ENCODE assay signal across 12 cellular contexts in genomic region chr7:107934991-107935770, GRCh38. TPM values are rescaled to one million over a fixed set of nuclear protein-coding genes. Genes with fewer than 3 reads are reported as not detected.
A peak's percentile ranks its signal among the peaks of the same experiment; 100 is the strongest.
DNase-seq lines count a peak whose midpoint lies in the region; ATAC-seq lines count a peak whose summit lies in the region.
"Had no signal": no experiment of that assay in that cellular context is flagged by ENCODE, and none has a peak within 500 bp of the region (broad histone marks: within the 10 kb centered on the region; RNA-seq: fewer than 3 reads in every experiment).

No MANE protein-coding gene starts in this region.

- intact Hi-C loops in activated CD4-positive, alpha-beta T cell treated with anti-CD3 and anti-CD28 coated beads for 36 hours (cut with DNase I, micrococcal nuclease), result no loop called here
- intact Hi-C loops in activated CD4-positive, alpha-beta T cell treated with anti-CD3 and anti-CD28 coated beads, Interleukin-2, amount 10 ng/mL, durations not matched to agents 24 days and 14 days (cut with micrococcal nuclease), result no loop called here

- no peaks in the 10 kb centered on the region for H3K9me3 ChIP-seq in iPS-20b (ENCODE audit: insufficient read depth, low read depth, low read length)
- no peaks in the 10 kb centered on the region for H3K9me3 ChIP-seq in subcutaneous abdominal adipose tissue (ENCODE audit: control insufficient read depth in 5 of 5, low read length in 5 of 5)
- H3K9me3 ChIP-seq: upper lobe of right lung had no signal

- CTCF ChIA-PET in activated CD4-positive, alpha-beta T cell treated with anti-CD3 and anti-CD28 coated beads for 36 hours (lab: Charles Lee), result interaction anchor here (0.7 to 1.1 kb wide), 2 partner anchors 12 to 81 kb away, joined by 3 read pairs; no protein-coding TSS in a partner anchor

- peaks cover 60% of the 10 kb centered on the region for H3K4me1 ChIP-seq in iPS-20b (ENCODE audit: insufficient read depth, low read length)
- H3K4me1 ChIP-seq in subcutaneous abdominal adipose tissue (ENCODE audit: control insufficient read depth in 5 of 5, insufficient read depth in 5 of 5, low read length in 5 of 5), result peaks cover 7 to 27% (median 21%) of the 10 kb centered on the region in 5 donors

- H3K9me3 Mint-ChIP-seq in activated CD4-positive, alpha-beta T cell treated with anti-CD3 and anti-CD28 coated beads for 36 hours (ENCODE audit: low read depth), result no peaks in the 10 kb centered on the region
- no peaks in the 10 kb centered on the region for H3K9me3 Mint-ChIP-seq in activated CD4-positive, alpha-beta T cell treated with anti-CD3 and anti-CD28 coated beads, Interleukin-2, amount 10 ng/mL, durations not matched to agents 24 days and 14 days
- H3K9me3 Mint-ChIP-seq: brain had no signal

- H3K27ac Mint-ChIP-seq in activated CD4-positive, alpha-beta T cell treated with anti-CD3 and anti-CD28 coated beads for 36 hours, result peak overlapping the region; percentile 69
- no peak overlapping the region for H3K27ac Mint-ChIP-seq in activated CD4-positive, alpha-beta T cell treated with anti-CD3 and anti-CD28 coated beads, Interleukin-2, amount 10 ng/mL, durations not matched to agents 24 days and 14 days

- H3K9ac ChIP-seq in iPS-20b (ENCODE audit: low read depth, low read length) (peak overlapping the region; percentile 26; the same call in 1 of the 2 replicates), subcutaneous abdominal adipose tissue (ENCODE audit: low read length in 5 of 5) (no peak overlapping the region)

- POLR2A ChIA-PET in activated CD4-positive, alpha-beta T cell treated with anti-CD3 and anti-CD28 coated beads for 36 hours (lab: Charles Lee), result no interaction called here

- 84 to 94% (median 94%) methylated on average over 8 of the region's 8 CpGs for WGBS in adipose tissue, 3 donors

- peaks cover 16% of the 10 kb centered on the region for H3K4me1 Mint-ChIP-seq in activated CD4-positive, alpha-beta T cell treated with anti-CD3 and anti-CD28 coated beads for 36 hours
- H3K4me1 Mint-ChIP-seq in activated CD4-positive, alpha-beta T cell treated with anti-CD3 and anti-CD28 coated beads, Interleukin-2, amount 10 ng/mL, durations not matched to agents 24 days and 14 days, result peaks cover 7% of the 10 kb centered on the region

- peak overlapping the region; percentile 19 for H3K27ac ChIP-seq in adipose tissue (ENCODE audit: low read depth, low read length)
- H3K27ac ChIP-seq in iPS-20b (ENCODE audit: low read length), result no peak overlapping the region
- H3K27ac ChIP-seq in subcutaneous abdominal adipose tissue (ENCODE audit: low read depth, low read length), result peak overlapping the region; percentile 8
- H3K27ac ChIP-seq: upper lobe of right lung had no signal

- no peak for DNase-seq in activated CD4-positive, alpha-beta T cell treated with anti-CD3 and anti-CD28 coated beads for 36 hours
- no peak for DNase-seq in activated CD4-positive, alpha-beta T cell treated with anti-CD3 and anti-CD28 coated beads, Interleukin-2, amount 10 ng/mL, durations not matched to agents 24 days and 14 days
- no peak for DNase-seq in HPDE6-E6E7 (ENCODE audit: extremely low spot score)
- DNase-seq: NCI-H2029 treated with DMSO at 0.1 percent for 48 hours, small intestine, upper lobe of right lung had no signal

- H3K4me3 Mint-ChIP-seq in activated CD4-positive, alpha-beta T cell treated with anti-CD3 and anti-CD28 coated beads for 36 hours, result no peak overlapping the region
- H3K4me3 Mint-ChIP-seq in activated CD4-positive, alpha-beta T cell treated with anti-CD3 and anti-CD28 coated beads, Interleukin-2, amount 10 ng/mL, durations not matched to agents 24 days and 14 days, result no peak overlapping the region
- H3K4me3 Mint-ChIP-seq: brain had no signal

- peak overlapping the region; percentile 22; the same call in 1 of the 2 replicates for H3K4me3 ChIP-seq in iPS-20b (ENCODE audit: low read length)
- H3K4me3 ChIP-seq in subcutaneous abdominal adipose tissue (ENCODE audit: low read depth in 1 of 5, low read length in 5 of 5), result no peak overlapping the region
- H3K4me3 ChIP-seq: upper lobe of right lung had no signal

- no peak for ATAC-seq in activated CD4-positive, alpha-beta T cell treated with anti-CD3 and anti-CD28 coated beads for 36 hours
- ATAC-seq in GM21737 (IDR thresholded peaks at IDR 0.05; ENCODE audit: unreplicated experiment), result no peak
- no peak for ATAC-seq in GM18868 (IDR thresholded peaks at IDR 0.05; ENCODE audit: unreplicated experiment)
- ATAC-seq: upper lobe of right lung had no signal

- peaks cover 37% of the 10 kb centered on the region for H3K36me3 ChIP-seq in iPS-20b (ENCODE audit: insufficient read depth, low read depth, low read length)
- H3K36me3 ChIP-seq in subcutaneous abdominal adipose tissue (ENCODE audit: control insufficient read depth in 5 of 5, insufficient read depth in 5 of 5, low read length in 5 of 5), result peaks cover 26 to 62% (median 37%) of the 10 kb centered on the region in 5 donors

- H3K36me3 Mint-ChIP-seq in activated CD4-positive, alpha-beta T cell treated with anti-CD3 and anti-CD28 coated beads for 36 hours (ENCODE audit: low read depth), result peaks cover 7% of the 10 kb centered on the region
- peaks cover 15% of the 10 kb centered on the region for H3K36me3 Mint-ChIP-seq in activated CD4-positive, alpha-beta T cell treated with anti-CD3 and anti-CD28 coated beads, Interleukin-2, amount 10 ng/mL, durations not matched to agents 24 days and 14 days (ENCODE audit: low read depth)

- H3K27me3 Mint-ChIP-seq in activated CD4-positive, alpha-beta T cell treated with anti-CD3 and anti-CD28 coated beads for 36 hours, result no peaks in the 10 kb centered on the region
- no peaks in the 10 kb centered on the region for H3K27me3 Mint-ChIP-seq in activated CD4-positive, alpha-beta T cell treated with anti-CD3 and anti-CD28 coated beads, Interleukin-2, amount 10 ng/mL, durations not matched to agents 24 days and 14 days
- H3K27me3 Mint-ChIP-seq: brain had no signal

- H3K27me3 ChIP-seq in iPS-20b (ENCODE audit: insufficient read depth, low read length) (peaks cover 13% of the 10 kb centered on the region; the same call in 1 of the 2 replicates), subcutaneous abdominal adipose tissue (ENCODE audit: control insufficient read depth in 5 of 5, insufficient read depth in 4 of 5, low read length in 5 of 5) (no peaks in the 10 kb centered on the region)
- H3K27me3 ChIP-seq: upper lobe of right lung had no signal

RNA-seq across cellular contexts. Expression of gene DLD, which starts 44.2 kb away (rescaled TPM):
- 100 to 1,000 TPM in 1 of 2 experiments, 10 to 100 TPM in 1; 71.4 to 101 TPM for total RNA-seq in activated CD4-positive, alpha-beta T cell treated with anti-CD3 and anti-CD28 coated beads for 36 hours
- total RNA-seq in activated CD4-positive, alpha-beta T cell treated with anti-CD3 and anti-CD28 coated beads, Interleukin-2, amount 10 ng/mL, durations not matched to agents 24 days and 14 days, result 113 and 119 TPM in 2 replicates
- polyA plus RNA-seq in adipose tissue, result 100 to 1,000 TPM in 1 of 3 donors, 10 to 100 TPM in 2; 44.5 to 205 (median 55.7) TPM
